1 cellular context compared by ENCODE assay signal in the genomic region with DNA sequence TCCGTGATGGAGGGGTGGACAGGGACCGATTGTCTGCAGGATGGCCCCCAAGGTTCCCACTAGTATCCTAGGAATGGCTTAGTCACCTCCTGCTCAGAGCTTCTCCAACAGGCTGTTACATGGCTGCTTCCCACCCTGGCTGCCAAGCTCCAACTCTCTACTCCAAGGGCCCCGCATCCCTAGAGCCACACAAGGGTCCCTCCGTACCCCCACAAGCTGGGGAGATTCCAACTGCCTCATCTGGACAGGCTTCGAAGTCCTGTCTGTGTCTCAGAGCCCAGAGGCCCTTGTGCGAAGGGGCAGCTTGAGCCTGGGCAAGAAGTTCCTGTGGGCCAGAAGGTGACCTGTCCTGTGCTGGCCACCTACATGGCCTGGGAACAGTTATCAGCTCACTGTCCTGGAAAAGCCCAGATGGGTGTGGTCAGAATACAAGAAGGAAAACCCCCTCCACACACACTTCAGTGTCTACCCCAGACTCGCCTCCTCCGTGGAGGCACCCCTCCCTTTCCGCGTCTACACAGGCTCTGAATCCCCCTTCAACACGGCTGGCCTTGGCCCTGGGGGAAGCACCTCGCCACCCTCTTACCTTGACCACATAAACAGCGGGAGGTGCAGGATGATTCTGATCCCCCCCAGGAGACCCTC.
TF ChIP-seq lines count a peak whose summit lies in the region.

No MANE protein-coding gene starts in this region.

TF ChIP-seq in HCT116, 20 proteins besides CTCF, POLR2A, EP300 and RAD21 (continued from another document):
- TF ChIP-seq FOSL1 (IDR thresholded peaks at IDR 0.05; ENCODE audit: low read depth) (no peak), TCF7L2 (IDR thresholded peaks at IDR 0.05; ENCODE audit: borderline replicate concordance, extremely low read depth, insufficient read depth, insufficient read length) (no peak), ZFX (IDR thresholded peaks at IDR 0.05) (no peak)
